Comparison of ENCODE assay signal across 26 cellular contexts in the genomic region with DNA sequence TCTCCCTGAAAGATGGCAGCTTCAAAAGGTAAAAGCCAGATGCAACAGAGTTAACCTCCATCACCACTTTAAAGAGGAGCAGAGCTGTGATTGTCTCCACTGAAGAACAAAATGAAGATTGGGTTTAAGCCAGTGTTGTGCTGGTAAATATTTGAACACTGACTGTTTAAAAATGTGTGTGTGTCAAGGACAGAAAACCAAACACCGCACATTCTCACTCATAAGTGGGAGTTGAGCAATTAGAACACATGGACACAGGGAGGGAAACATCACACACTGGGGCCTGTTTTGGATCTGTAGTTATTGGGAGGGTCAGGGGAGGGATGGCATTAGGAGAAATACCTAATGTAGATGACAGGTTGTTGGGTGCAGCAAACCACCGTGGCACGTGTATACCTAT.
DNase-seq lines count a peak whose midpoint lies in the region; ATAC-seq, FAIRE-seq and TF ChIP-seq lines count a peak whose summit lies in the region.
"Had no signal": no experiment of that assay in that cellular context is flagged by ENCODE, and none has a peak within 500 bp of the region (broad histone marks: within the 10 kb centered on the region; RNA-seq: fewer than 3 reads in every experiment).

No MANE protein-coding gene starts in this region.

- H2AFZ ChIP-seq in astrocyte (ENCODE audit: low read depth, low read length) (no peak overlapping the region), HepG2 (ENCODE audit: low read length) (no peak overlapping the region)

- no TSS peak for BruUV-seq in HepG2 (replicated peaks; lab: Mats Ljungman, UMichigan)

- no peak for TF ChIP-seq EP300 in HepG2 (IDR thresholded peaks at IDR 0.05; ENCODE audit: low read depth in 2 of 2, low read length in 2 of 2)
- TF ChIP-seq EP300 in HepG2 (CRISPR knock-in tag; IDR thresholded peaks at IDR 0.05; ENCODE audit: borderline replicate concordance), result no peak

- 1% methylated on average over 3 of the region's 3 CpGs for WGBS in HepG2 (ENCODE audit: low lambda C conversion rate)
- 71% methylated on average over 3 of the region's 3 CpGs for WGBS in prostate gland

- H3K36me3 ChIP-seq in astrocyte (ENCODE audit: insufficient read depth, low read length) (no peaks in the 10 kb centered on the region), HepG2 (replicated peaks in 1 of 2; ENCODE audit: control insufficient read depth in 1 of 2, insufficient read depth in 2 of 2, low read length in 2 of 2) (no peaks in the 10 kb centered on the region), prostate gland (no peaks in the 10 kb centered on the region)
- H3K36me3 ChIP-seq in CD4-positive, alpha-beta memory T cell (ENCODE audit: insufficient read depth, low read length), result no peaks in the 10 kb centered on the region
- H3K36me3 ChIP-seq: heart right ventricle, neutrophil had no signal

- intact Hi-C loops in HepG2 (cut with micrococcal nuclease; ENCODE audit: unreplicated experiment) (no loop called here), prostate gland (cut with DNase I) (no loop called here)
- intact Hi-C loops in CD4-positive, alpha-beta memory T cell (cut with micrococcal nuclease), result no loop called here

- ATAC-seq in HepG2, result peak; percentile 71
- no peak for ATAC-seq in GM19467 (IDR thresholded peaks at IDR 0.05; ENCODE audit: unreplicated experiment)
- ATAC-seq: heart right ventricle, Right ventricle myocardium inferior, T-cell had no signal

- no peak overlapping the region for H3K27ac ChIP-seq in astrocyte (ENCODE audit: low read depth, low read length)
- no peak overlapping the region for H3K27ac ChIP-seq in HepG2 (ENCODE audit: extremely low read length, insufficient read depth, low read length)
- H3K27ac ChIP-seq in prostate gland, result no peak overlapping the region
- H3K27ac ChIP-seq in CD4-positive, alpha-beta memory T cell (ENCODE audit: low read depth, low read length), result no peak overlapping the region
- H3K27ac ChIP-seq: C4-2B, coronary artery, heart right ventricle, neutrophil had no signal

- H3K9me3 ChIP-seq in astrocyte (ENCODE audit: insufficient read depth, low read depth, low read length) (no peaks in the 10 kb centered on the region), HepG2 (ENCODE audit: low read length) (no peaks in the 10 kb centered on the region), prostate gland (no peaks in the 10 kb centered on the region)
- H3K9me3 ChIP-seq in CD4-positive, alpha-beta memory T cell (ENCODE audit: control insufficient read depth in 1 of 2, low read length in 2 of 2), result no peaks in the 10 kb centered on the region
- H3K9me3 ChIP-seq: heart right ventricle, neutrophil had no signal

- no peak for TF ChIP-seq RAD21 in HepG2 (CRISPR knock-in tag; IDR thresholded peaks at IDR 0.05)

- H3K4me1 ChIP-seq in astrocyte (ENCODE audit: insufficient read depth, low read length) (peaks cover 4% of the 10 kb centered on the region), HepG2 (ENCODE audit: insufficient read depth, low read length) (peaks cover 7% of the 10 kb centered on the region; the same call in 1 of the 2 replicates), prostate gland (replicated peaks) (no peaks in the 10 kb centered on the region)
- H3K4me1 ChIP-seq in CD4-positive, alpha-beta memory T cell (ENCODE audit: insufficient read depth, low read length), result no peaks in the 10 kb centered on the region
- H3K4me1 ChIP-seq: heart right ventricle had no signal

- H3K9ac ChIP-seq in astrocyte (ENCODE audit: low read length), result no peak overlapping the region
- no peak overlapping the region for H3K9ac ChIP-seq in HepG2 (ENCODE audit: insufficient read depth, low read depth, low read length)

- POLR2A ChIA-PET in HepG2 (lab: Yijun Ruan, JAX), result no interaction called here
- POLR2A ChIA-PET in CD4-positive, alpha-beta memory T cell (lab: Charles Lee; ENCODE audit: partially characterized antibody), result no interaction called here

- peaks cover 4% of the 10 kb centered on the region for H3K9me3 Mint-ChIP-seq in astrocyte (ENCODE audit: unreplicated experiment)
- H3K9me3 Mint-ChIP-seq in CD4-positive, alpha-beta memory T cell, result no peaks in the 10 kb centered on the region
- H3K9me3 Mint-ChIP-seq: activated naive CD8-positive, alpha-beta T cell treated with anti-CD3 and anti-CD28 coated beads, Interleukin-2, amount 10 ng/mL, durations not matched to agents 7 days and 5 days; activated T-helper 2 cell treated with anti-CD3 and anti-CD28 coated beads, Interferon-gamma antibody, Interleukin-2, Interleukin-4, amounts not matched to agents 10 μg/mL and 5 μg/mL and 100 μg/mL, durations not matched to agents 14 hours and 24 hours and 36 hours; H9; immature natural killer cell; T-cell had no signal

- H4K20me1 ChIP-seq in astrocyte (ENCODE audit: insufficient read depth, low read length) (no peaks in the 10 kb centered on the region), HepG2 (ENCODE audit: insufficient read depth, low read length) (no peaks in the 10 kb centered on the region)

- H3K4me2 ChIP-seq in astrocyte (ENCODE audit: low read length), result no peak overlapping the region
- H3K4me2 ChIP-seq in HepG2 (ENCODE audit: low read depth, low read length), result no peak overlapping the region

- in situ Hi-C loops in HepG2 (cut with HindIII; ENCODE audit: extremely low pct_ligation_motif_present, low pct_unique_long_range_greater_than_20kb), result no loop called here

- peaks cover 10% of the 10 kb centered on the region for H3K4me1 Mint-ChIP-seq in astrocyte (ENCODE audit: low read depth, unreplicated experiment)
- H3K4me1 Mint-ChIP-seq in CD4-positive, alpha-beta memory T cell, result no peaks in the 10 kb centered on the region
- H3K4me1 Mint-ChIP-seq: activated naive CD8-positive, alpha-beta T cell treated with anti-CD3 and anti-CD28 coated beads, Interleukin-2, amount 10 ng/mL, durations not matched to agents 7 days and 5 days; immature natural killer cell; T-cell had no signal

- peak; percentile 64 for FAIRE-seq in astrocyte (lab: Jason Lieb, UNC)
- FAIRE-seq in HepG2 (lab: Jason Lieb, UNC), result peak; percentile 54
- FAIRE-seq: endometrium had no signal

- TF ChIP-seq CTCF in AG10803 (conservative IDR thresholded peaks at IDR 0.05; ENCODE audit: low read length) (no peak), astrocyte (IDR thresholded peaks at IDR 0.05; ENCODE audit: insufficient read depth, low read depth, low read length) (no peak), HepG2 (CRISPR knock-in tag; IDR thresholded peaks at IDR 0.05) (no peak), prostate gland (IDR thresholded peaks at IDR 0.05) (no peak)

- no peaks in the 10 kb centered on the region for H3K36me3 Mint-ChIP-seq in astrocyte (ENCODE audit: low read depth, unreplicated experiment)
- no peaks in the 10 kb centered on the region for H3K36me3 Mint-ChIP-seq in CD4-positive, alpha-beta memory T cell
- H3K36me3 Mint-ChIP-seq: activated naive CD8-positive, alpha-beta T cell treated with anti-CD3 and anti-CD28 coated beads, Interleukin-2, amount 10 ng/mL, durations not matched to agents 7 days and 5 days; immature natural killer cell; T-cell had no signal

- H3K79me2 ChIP-seq in astrocyte (ENCODE audit: insufficient read depth, low read length), result no peaks in the 10 kb centered on the region
- no peaks in the 10 kb centered on the region for H3K79me2 ChIP-seq in HepG2 (ENCODE audit: insufficient read depth, low read length)

- H3K27ac Mint-ChIP-seq in astrocyte (ENCODE audit: unreplicated experiment), result no peak overlapping the region
- H3K27ac Mint-ChIP-seq in CD4-positive, alpha-beta memory T cell, result no peak overlapping the region
- H3K27ac Mint-ChIP-seq: activated naive CD8-positive, alpha-beta T cell treated with anti-CD3 and anti-CD28 coated beads, Interleukin-2, amount 10 ng/mL, durations not matched to agents 7 days and 5 days; activated T-helper 2 cell treated with anti-CD3 and anti-CD28 coated beads, Interferon-gamma antibody, Interleukin-2, Interleukin-4, amounts not matched to agents 10 μg/mL and 5 μg/mL and 100 μg/mL, durations not matched to agents 14 hours and 24 hours and 36 hours; H9; immature natural killer cell; T-cell had no signal

- no peak for TF ChIP-seq POLR2A in HepG2 (IDR thresholded peaks at IDR 0.05; ENCODE audit: insufficient read depth in 1 of 2, low read depth in 2 of 2, low read length in 2 of 2)
- TF ChIP-seq POLR2A in prostate gland (IDR thresholded peaks at IDR 0.05), result no peak

- CTCF ChIA-PET in HepG2 (lab: Yijun Ruan, JAX; ENCODE audit: low intra/inter-chr PET ratio, low total read pairs), result no interaction called here
- CTCF ChIA-PET in CD4-positive, alpha-beta memory T cell (lab: Charles Lee; ENCODE audit: partially characterized antibody), result no interaction called here

- no peaks in the 10 kb centered on the region for H3K27me3 Mint-ChIP-seq in astrocyte (ENCODE audit: low read depth, unreplicated experiment)
- no peaks in the 10 kb centered on the region for H3K27me3 Mint-ChIP-seq in CD4-positive, alpha-beta memory T cell
- H3K27me3 Mint-ChIP-seq: activated naive CD8-positive, alpha-beta T cell treated with anti-CD3 and anti-CD28 coated beads, Interleukin-2, amount 10 ng/mL, durations not matched to agents 7 days and 5 days; T-cell had no signal

- H3K4me3 ChIP-seq in AG10803 (ENCODE audit: low read length) (no peak overlapping the region), astrocyte (ENCODE audit: insufficient read depth, low read depth, low read length) (no peak overlapping the region), HepG2 (replicated peaks in 1 of 3; ENCODE audit: insufficient read depth in 1 of 3, low read depth in 2 of 3, low read length in 3 of 3) (no peak overlapping the region), prostate gland (no peak overlapping the region)
- H3K4me3 ChIP-seq in CD4-positive, alpha-beta memory T cell (ENCODE audit: low read length in 2 of 2), result no peak overlapping the region
- H3K4me3 ChIP-seq: coronary artery, heart right ventricle had no signal

- DNase-seq in AG10803 (ENCODE audit: low read depth), result peak; percentile 88
- DNase-seq in M059J (ENCODE audit: low read depth), result peak; percentile 66
- DNase-seq in astrocyte (ENCODE audit: low read depth), result peak; percentile 41
- peak; percentile 6 for DNase-seq in HepG2 (ENCODE audit: low spot score)
- no peak for DNase-seq in kidney glomerular epithelial cell (lab: John Stamatoyannopoulos, UW)
- no peak for DNase-seq in prostate gland (ENCODE audit: low spot score)
- no peak for DNase-seq in CD4-positive, alpha-beta memory T cell
- DNase-seq: ACHN; activated CD4-positive, alpha-beta T cell treated with anti-CD3 and anti-CD28 coated beads, Interleukin-2, amount 50 U/mL, for 1 hour; activated naive CD8-positive, alpha-beta T cell treated with anti-CD3 and anti-CD28 coated beads, Interleukin-2, amount 10 ng/mL, durations not matched to agents 7 days and 5 days; H9; heart right ventricle; immature natural killer cell; Karpas-422; NCI-H1105; NCI-H524; retina; stimulated activated CD4-positive, alpha-beta T cell treated with anti-CD3 and anti-CD28 coated beads, Interleukin-12 subunit alpha, Interleukin-12 subunit beta, amount 100 ng/mL, for 4 hours; T-cell had no signal

- H3K27me3 ChIP-seq in astrocyte (ENCODE audit: insufficient read depth, low read length) (no peaks in the 10 kb centered on the region), HepG2 (ENCODE audit: control insufficient read depth in 1 of 2, insufficient read depth in 2 of 2, low read length in 2 of 2) (no peaks in the 10 kb centered on the region; a peak in 1 of 5 replicates), prostate gland (replicated peaks; ENCODE audit: insufficient read depth) (no peaks in the 10 kb centered on the region)
- no peaks in the 10 kb centered on the region for H3K27me3 ChIP-seq in CD4-positive, alpha-beta memory T cell (ENCODE audit: insufficient read depth, low read length)
- H3K27me3 ChIP-seq: heart right ventricle, neutrophil had no signal

- H3K4me3 Mint-ChIP-seq in astrocyte (ENCODE audit: unreplicated experiment), result no peak overlapping the region
- no peak overlapping the region for H3K4me3 Mint-ChIP-seq in CD4-positive, alpha-beta memory T cell
- H3K4me3 Mint-ChIP-seq: activated naive CD8-positive, alpha-beta T cell treated with anti-CD3 and anti-CD28 coated beads, Interleukin-2, amount 10 ng/mL, durations not matched to agents 7 days and 5 days; H9; immature natural killer cell; T-cell had no signal

Comparison
In these comparisons a context has a peak if more than half of its experiments do, and no peak if none do; other contexts are left out.
1. DNase-seq: peak in AG10803 (single experiment), M059J (single experiment), astrocyte (single experiment) and HepG2 (single experiment); none in kidney glomerular epithelial cell (single experiment), prostate gland (single experiment) and CD4-positive, alpha-beta memory T cell (0 of 5).